ENCODE assay signal across 8 cellular contexts in genomic region chr7:18666107-18666728, GRCh38.
DNase-seq lines count a peak whose midpoint lies in the region; ATAC-seq and TF ChIP-seq lines count a peak whose summit lies in the region.

No MANE protein-coding gene starts in this region.

- H3K4me1 ChIP-seq in Karpas-422 (ENCODE audit: low read length) (peaks cover 23% of the 10 kb centered on the region), RWPE2 (ENCODE audit: insufficient read depth, poor library complexity, severe bottlenecking) (peaks cover 29% of the 10 kb centered on the region), osteoblast (ENCODE audit: insufficient read depth, low read length) (peaks cover 10% of the 10 kb centered on the region), tibial nerve (peaks cover 0 to 15% (median 2%) of the 10 kb centered on the region in 4 donors)

- TF ChIP-seq EP300 in tibial nerve (IDR thresholded peaks at IDR 0.05): no peak

- H3K27ac ChIP-seq in Karpas-422 (ENCODE audit: low read length): no peak overlapping the region
- peak overlapping the region; percentile 86 for H3K27ac ChIP-seq in RWPE2 (ENCODE audit: poor library complexity, severe bottlenecking)
- no peak overlapping the region for H3K27ac ChIP-seq in osteoblast (ENCODE audit: low read depth, low read length)
- no peak overlapping the region for H3K27ac ChIP-seq in tibial nerve

- peak; percentile 44; the same call in 1 of the 3 replicates for ATAC-seq in RWPE2 (ENCODE audit: low read depth)

- H3K9ac ChIP-seq in Karpas-422 (ENCODE audit: low read length): no peak overlapping the region

- H3K27me3 ChIP-seq in Karpas-422 (ENCODE audit: low read length) (no peaks in the 10 kb centered on the region), RWPE2 (ENCODE audit: insufficient read depth, poor library complexity, severe bottlenecking) (no peaks in the 10 kb centered on the region), osteoblast (ENCODE audit: insufficient read depth, low read length) (no peaks in the 10 kb centered on the region), tibial nerve (no peaks in the 10 kb centered on the region)

- H3K4me3 ChIP-seq in Karpas-422 (ENCODE audit: low read length) (no peak overlapping the region), RWPE2 (ENCODE audit: severe bottlenecking) (no peak overlapping the region), osteoblast (ENCODE audit: insufficient read depth, low read length) (no peak overlapping the region), tibial nerve (no peak overlapping the region)

- WGBS in tibial nerve, 2 donors: 36 to 42% methylated on average over 4 of the region's 4 CpGs

- DNase-seq in GM04504 (ENCODE audit: low read depth): peak; percentile 49
- DNase-seq in GOT3 (lab: John Stamatoyannopoulos, UW): peak; percentile 32
- DNase-seq in Karpas-422: peak; percentile 94
- peak; percentile 44 for DNase-seq in RWPE2 (ENCODE audit: low spot score)
- DNase-seq in activated T-helper 1 cell treated with anti-CD3 and anti-CD28 coated beads, Interleukin-2, amount 50 U/mL, for 16 hours (ENCODE audit: low read depth in 1 of 2, low spot score in 1 of 2): peak; percentile 3 to 13
- peak; percentile 49 for DNase-seq in foreskin melanocyte
- no peak for DNase-seq in osteoblast (ENCODE audit: insufficient read length, low spot score, missing footprints)
- peak; percentile 53 to 84 for DNase-seq in tibial nerve (ENCODE audit: low spot score in 2 of 2)

- H3K36me3 ChIP-seq in Karpas-422 (ENCODE audit: insufficient read depth, low read length): no peaks in the 10 kb centered on the region
- no peaks in the 10 kb centered on the region for H3K36me3 ChIP-seq in RWPE2 (ENCODE audit: low read depth)
- no peaks in the 10 kb centered on the region for H3K36me3 ChIP-seq in osteoblast (ENCODE audit: insufficient read depth, low read length)
- no peaks in the 10 kb centered on the region for H3K36me3 ChIP-seq in tibial nerve

- H3K79me2 ChIP-seq in Karpas-422 (ENCODE audit: low read length): no peaks in the 10 kb centered on the region
- no peaks in the 10 kb centered on the region for H3K79me2 ChIP-seq in osteoblast (ENCODE audit: insufficient read depth, low read length)

- no peak for TF ChIP-seq POLR2A in tibial nerve (IDR thresholded peaks at IDR 0.05)

- H4K20me1 ChIP-seq in Karpas-422 (ENCODE audit: insufficient read depth, low read depth, low read length) (no peaks in the 10 kb centered on the region), osteoblast (ENCODE audit: insufficient read depth, low read length) (no peaks in the 10 kb centered on the region)

- H3K9me3 ChIP-seq in Karpas-422 (ENCODE audit: low read length) (no peaks in the 10 kb centered on the region), RWPE2 (ENCODE audit: severe bottlenecking) (no peaks in the 10 kb centered on the region), osteoblast (ENCODE audit: low read depth, low read length) (no peaks in the 10 kb centered on the region), tibial nerve (no peaks in the 10 kb centered on the region)

- TF ChIP-seq CTCF in RWPE2 (IDR thresholded peaks at IDR 0.05; ENCODE audit: poor library complexity, severe bottlenecking): peak; percentile 84
- TF ChIP-seq CTCF in osteoblast (IDR thresholded peaks at IDR 0.05; ENCODE audit: extremely low read depth, low read depth, low read length): peak; percentile 100
- peak; percentile 67 to 87 (median 69) for TF ChIP-seq CTCF in tibial nerve (IDR thresholded peaks at IDR 0.05)

- H3K4me2 ChIP-seq in Karpas-422 (ENCODE audit: low read depth, low read length, poor library complexity, severe bottlenecking): peak overlapping the region; percentile 27
- H3K4me2 ChIP-seq in osteoblast (ENCODE audit: insufficient read depth, low read length): no peak overlapping the region

- H2AFZ ChIP-seq in Karpas-422 (ENCODE audit: low read length) (peak overlapping the region; percentile 64; the same call in 1 of the 2 replicates), osteoblast (ENCODE audit: low read length) (peak overlapping the region; percentile 16)

- no peaks in the 10 kb centered on the region for H3K9me2 ChIP-seq in Karpas-422 (replicated peaks; ENCODE audit: insufficient read depth, low read length)
